ENCODE assay signal across 27 cellular contexts in genomic region chr9:132833451-132834130, GRCh38. TPM values are rescaled to one million over a fixed set of nuclear protein-coding genes. Genes with fewer than 3 reads are reported as not detected.
DNase-seq lines count a peak whose midpoint lies in the region; ATAC-seq and TF ChIP-seq lines count a peak whose summit lies in the region.
"Had no signal": no experiment of that assay in that cellular context is flagged by ENCODE, and none has a peak within 500 bp of the region (broad histone marks: within the 10 kb centered on the region; RNA-seq: fewer than 3 reads in every experiment).

No MANE protein-coding gene starts in this region.

- no peaks in the 10 kb centered on the region for H3K27me3 Mint-ChIP-seq in WTC11 (ENCODE audit: low read depth)
- H3K27me3 Mint-ChIP-seq in effector memory CD8-positive, alpha-beta T cell = peaks cover 20 to 37% of the 10 kb centered on the region in 2 donors

- no peaks in the 10 kb centered on the region for H3F3A ChIP-seq in SK-N-SH (replicated peaks; ENCODE audit: insufficient read depth)

- H3K4me1 Mint-ChIP-seq in WTC11 = no peaks in the 10 kb centered on the region
- peaks cover 0 to 1% of the 10 kb centered on the region in 2 donors for H3K4me1 Mint-ChIP-seq in effector memory CD8-positive, alpha-beta T cell (ENCODE audit: low read depth in 2 of 2)
- H3K4me1 Mint-ChIP-seq: activated B cell treated with CpG ODN at 0.5 μM for 24 hours; stimulated activated naive CD8-positive, alpha-beta T cell treated with anti-CD3 and anti-CD28 coated beads, Interleukin-15, amount 100 ng/mL, for 72 hours had no signal

- peaks cover 4% of the 10 kb centered on the region; the same call in 1 of the 2 replicates for H3K9me3 Mint-ChIP-seq in WTC11
- H3K9me3 Mint-ChIP-seq in effector memory CD8-positive, alpha-beta T cell = no peaks in the 10 kb centered on the region
- H3K9me3 Mint-ChIP-seq: activated B cell treated with CpG ODN at 0.5 μM for 24 hours; activated CD4-positive, alpha-beta memory T cell treated with anti-CD3 and anti-CD28 coated beads for 36 hours; activated naive CD4-positive, alpha-beta T cell treated with anti-CD3 and anti-CD28 coated beads for 36 hours; activated T-helper 1 cell treated with anti-CD3 and anti-CD28 coated beads, Interleukin-12 subunit alpha, Interleukin-12 subunit beta, Interleukin-2, Interleukin-4 antibody, amounts not matched to agents 30 ng/mL and 10 ng/mL and 1 ng/mL, durations not matched to agents 14 hours and 24 hours and 36 hours; CD8-positive, alpha-beta T cell; stimulated activated naive CD8-positive, alpha-beta T cell treated with anti-CD3 and anti-CD28 coated beads, Interleukin-15, amount 100 ng/mL, for 72 hours had no signal

- no peaks in the 10 kb centered on the region for H3K36me3 Mint-ChIP-seq in WTC11
- no peaks in the 10 kb centered on the region for H3K36me3 Mint-ChIP-seq in effector memory CD8-positive, alpha-beta T cell (ENCODE audit: insufficient read depth)
- H3K36me3 Mint-ChIP-seq: activated CD4-positive, alpha-beta memory T cell treated with anti-CD3 and anti-CD28 coated beads for 36 hours; CD8-positive, alpha-beta T cell had no signal

- TF ChIP-seq RAD21 in SK-N-SH (IDR thresholded peaks at IDR 0.05; ENCODE audit: low read length) = no peak

- H3K4me1 ChIP-seq in SK-N-SH (ENCODE audit: control insufficient read depth in 1 of 2, insufficient read depth in 2 of 2, low read depth in 1 of 2, low read length in 1 of 2) (peaks cover 0 to 19% of the 10 kb centered on the region in 2 experiments; a peak in 1 of 4 replicates), testis (no peaks in the 10 kb centered on the region)
- H3K4me1 ChIP-seq: foreskin keratinocyte, psoas muscle had no signal

- H2AFZ ChIP-seq in SK-N-SH (ENCODE audit: low read depth) = no peak overlapping the region

- H3K9me3 ChIP-seq in SK-N-SH (no peaks in the 10 kb centered on the region), testis (no peaks in the 10 kb centered on the region)
- H3K9me3 ChIP-seq: psoas muscle, thyroid gland had no signal

- no peak for TF ChIP-seq POLR2A in testis (IDR thresholded peaks at IDR 0.05)

- ATAC-seq in SK-N-SH treated with all-trans-retinoic acid at 6 μM for 48 hours (no peak; the same call in 2 of the 3 replicates), WTC11 (no peak), HG02981 (IDR thresholded peaks at IDR 0.05; ENCODE audit: unreplicated experiment) (no peak)
- ATAC-seq in effector memory CD8-positive, alpha-beta T cell (replicated peaks) = no peak
- ATAC-seq: CD8-positive, alpha-beta T cell; psoas muscle; stimulated activated naive CD8-positive, alpha-beta T cell treated with anti-CD3 and anti-CD28 coated beads, Interleukin-15, amount 100 ng/mL, for 72 hours had no signal

- H3K27ac ChIP-seq in SK-N-SH (ENCODE audit: low read depth in 2 of 2, low read length in 1 of 2) = peak overlapping the region in 1 of 2 experiments; percentile 72; a peak in 2 of 4 replicates
- no peak overlapping the region for H3K27ac ChIP-seq in testis
- H3K27ac ChIP-seq: foreskin keratinocyte, KMS-11, psoas muscle, thyroid gland had no signal

- H3K36me3 ChIP-seq in SK-N-SH (replicated peaks in 1 of 2; ENCODE audit: control insufficient read depth in 1 of 2, insufficient read depth in 2 of 2, low read length in 1 of 2) (no peaks in the 10 kb centered on the region), testis (ENCODE audit: low read depth, missing control alignments) (no peaks in the 10 kb centered on the region)
- H3K36me3 ChIP-seq: thyroid gland had no signal

- DNase-seq in SK-N-SH = peak; percentile 81
- no peak for DNase-seq in WTC11 (ENCODE audit: low spot score)
- DNase-seq in medulla oblongata (ENCODE audit: extremely low spot score) = peak; percentile 12
- DNase-seq in testis = peak; percentile 28
- DNase-seq in NCI-H510A (lab: John Stamatoyannopoulos, UW) = no peak
- no peak for DNase-seq in effector memory CD8-positive, alpha-beta T cell
- DNase-seq: activated B cell treated with CpG ODN at 0.5 μM for 24 hours; activated CD4-positive, alpha-beta memory T cell treated with anti-CD3 and anti-CD28 coated beads for 36 hours; activated CD8-positive, alpha-beta memory T cell treated with anti-CD3 and anti-CD28 coated beads, Interleukin-2, amount 50 U/mL, for 4 hours; activated naive CD4-positive, alpha-beta T cell treated with anti-CD3 and anti-CD28 coated beads for 36 hours; AML-193; CD8-positive, alpha-beta T cell; DMS153; effector CD8-positive, alpha-beta T cell; mammary epithelial cell; NCI-H510A treated with DMSO at 0.1 percent for 48 hours; nucleus accumbens; psoas muscle; Right ventricle myocardium superior; stimulated activated naive CD8-positive, alpha-beta T cell treated with anti-CD3 and anti-CD28 coated beads, Interleukin-15, amount 100 ng/mL, for 72 hours; T1000; thyroid gland had no signal

- no peak overlapping the region for H3K9ac ChIP-seq in SK-N-SH
- H3K9ac ChIP-seq: KMS-11 had no signal

- H4K20me1 ChIP-seq in SK-N-SH (ENCODE audit: insufficient read depth) = no peaks in the 10 kb centered on the region

- H3K4me2 ChIP-seq in SK-N-SH = no peak overlapping the region
- H3K4me2 ChIP-seq: KMS-11 had no signal

- H3K9me2 ChIP-seq in SK-N-SH = no peaks in the 10 kb centered on the region

- WGBS in SK-N-SH (ENCODE audit: low lambda C conversion rate) = 70% methylated on average over 22 of the region's 24 CpGs
- 56 to 74% methylated on average over 18 to 24 of the region's 24 CpGs for WGBS in testis, 2 donors

- peak in 1 of 2 experiments; percentile 40; a peak in 2 of 4 replicates for TF ChIP-seq EP300 in SK-N-SH (IDR thresholded peaks at IDR 0.05; ENCODE audit: borderline replicate concordance in 1 of 2, low read depth in 1 of 2, low read length in 1 of 2)

- H3K27ac Mint-ChIP-seq in WTC11 = peak overlapping the region; percentile 58; the same call in 1 of the 2 replicates
- H3K27ac Mint-ChIP-seq in effector memory CD8-positive, alpha-beta T cell = no peak overlapping the region
- H3K27ac Mint-ChIP-seq: activated B cell treated with CpG ODN at 0.5 μM for 24 hours; activated CD4-positive, alpha-beta memory T cell treated with anti-CD3 and anti-CD28 coated beads for 36 hours; activated naive CD4-positive, alpha-beta T cell treated with anti-CD3 and anti-CD28 coated beads for 36 hours; activated T-helper 1 cell treated with anti-CD3 and anti-CD28 coated beads, Interleukin-12 subunit alpha, Interleukin-12 subunit beta, Interleukin-2, Interleukin-4 antibody, amounts not matched to agents 30 ng/mL and 10 ng/mL and 1 ng/mL, durations not matched to agents 14 hours and 24 hours and 36 hours; CD8-positive, alpha-beta T cell; stimulated activated naive CD8-positive, alpha-beta T cell treated with anti-CD3 and anti-CD28 coated beads, Interleukin-15, amount 100 ng/mL, for 72 hours had no signal

- intact Hi-C loops in testis (cut with DNase I; ENCODE audit: low total_unique reads) = no loop called here

- H3K4me3 ChIP-seq in SK-N-SH (ENCODE audit: low read depth in 2 of 2, low read length in 1 of 2) (no peak overlapping the region), testis (no peak overlapping the region)
- H3K4me3 ChIP-seq: psoas muscle, thyroid gland had no signal

- no peaks in the 10 kb centered on the region for H3K27me3 ChIP-seq in SK-N-SH (ENCODE audit: insufficient read depth)
- H3K27me3 ChIP-seq in testis = no peaks in the 10 kb centered on the region
- H3K27me3 ChIP-seq: thyroid gland had no signal

- TF ChIP-seq CTCF in SK-N-SH (IDR thresholded peaks at IDR 0.05) = no peak
- TF ChIP-seq CTCF in WTC11 (IDR thresholded peaks at IDR 0.05) = no peak
- TF ChIP-seq CTCF in testis (IDR thresholded peaks at IDR 0.05) = no peak

- no peak overlapping the region for H3K4me3 Mint-ChIP-seq in WTC11
- H3K4me3 Mint-ChIP-seq in effector memory CD8-positive, alpha-beta T cell = no peak overlapping the region
- H3K4me3 Mint-ChIP-seq: activated B cell treated with CpG ODN at 0.5 μM for 24 hours; activated CD4-positive, alpha-beta memory T cell treated with anti-CD3 and anti-CD28 coated beads for 36 hours; activated naive CD4-positive, alpha-beta T cell treated with anti-CD3 and anti-CD28 coated beads for 36 hours; activated T-helper 1 cell treated with anti-CD3 and anti-CD28 coated beads, Interleukin-12 subunit alpha, Interleukin-12 subunit beta, Interleukin-2, Interleukin-4 antibody, amounts not matched to agents 30 ng/mL and 10 ng/mL and 1 ng/mL, durations not matched to agents 14 hours and 24 hours and 36 hours; CD8-positive, alpha-beta T cell; stimulated activated naive CD8-positive, alpha-beta T cell treated with anti-CD3 and anti-CD28 coated beads, Interleukin-15, amount 100 ng/mL, for 72 hours had no signal

- POLR2A ChIA-PET in SK-N-SH (lab: Yijun Ruan, JAX) = no interaction called here
- POLR2A ChIA-PET in WTC11 (lab: Charles Lee) = interaction anchor here (0.5 kb wide), 1 partner anchor 1156 kb away, joined by 3 read pairs; no protein-coding TSS in a partner anchor

- CTCF ChIA-PET in SK-N-SH (lab: Yijun Ruan, JAX) (interaction anchor here (1.5 to 2.5 kb wide), 3 partner anchors 13 to 68 kb away, joined by 4 to 13 read pairs (median 10); no protein-coding TSS in a partner anchor), WTC11 (lab: Charles Lee) (interaction anchor here (2.1 kb wide), 1 partner anchor 15 kb away, joined by 16 read pairs; no protein-coding TSS in a partner anchor)

- no peaks in the 10 kb centered on the region for H3K79me2 ChIP-seq in SK-N-SH (ENCODE audit: insufficient read depth)

TF ChIP-seq in SK-N-SH, 30 proteins besides CTCF, POLR2A, EP300 and RAD21 (continues in another document):
- TF ChIP-seq FOXJ3 (CRISPR knock-in tag; IDR thresholded peaks at IDR 0.05) (peak; percentile 31), GATA2 (CRISPR knock-in tag; IDR thresholded peaks at IDR 0.05) (peak; percentile 70)

TF ChIP-seq in SK-N-SH treated with all-trans-retinoic acid at 6 μM for 48 hours, 23 proteins besides CTCF, POLR2A, EP300 and RAD21 (continues in another document):
- no peak for TF ChIP-seq ESRRG (CRISPR knock-in tag; IDR thresholded peaks at IDR 0.05)
- no peak for TF ChIP-seq RARB (CRISPR knock-in tag; IDR thresholded peaks at IDR 0.05)
- no peak for TF ChIP-seq BACH2 (CRISPR knock-in tag; IDR thresholded peaks at IDR 0.05; ENCODE audit: borderline replicate concordance)

TF ChIP-seq in WTC11, 78 proteins besides CTCF, POLR2A, EP300 and RAD21 (continues in another document):
- TF ChIP-seq TCF7 (CRISPR knock-in tag; IDR thresholded peaks at IDR 0.05; ENCODE audit: low read depth) = no peak

RNA-seq across cellular contexts. Expression of gene AK8, which starts 44.5 kb away (rescaled TPM):
- 0.77 and 0.84 TPM in 2 replicates for polyA plus RNA-seq in SK-N-SH (2012; rRNA removed)
- polyA plus RNA-seq in SK-N-SH (2012; cell fraction: cytosol; rRNA removed) = 0.44 and 0.58 TPM in 2 replicates
- polyA plus RNA-seq in SK-N-SH (2012; cell fraction: nucleus; rRNA removed) = 1.2 and 1.9 TPM in 2 replicates
- 0.27 to 0.50 TPM (median 0.48 TPM) in 3 replicates for total RNA-seq in WTC11 (2021)
- 10 to 100 TPM; 15.0 to 15.1 TPM for total RNA-seq in testis
- polyA plus RNA-seq in testis (ENCODE audit: insufficient read depth, low read depth, low replicate concordance) = 54.8 TPM
- total RNA-seq: activated naive CD4-positive, alpha-beta T cell treated with anti-CD3 and anti-CD28 coated beads for 36 hours; activated T-helper 1 cell treated with anti-CD3 and anti-CD28 coated beads, Interleukin-12 subunit alpha, Interleukin-12 subunit beta, Interleukin-2, Interleukin-4 antibody, amounts not matched to agents 30 ng/mL and 10 ng/mL and 1 ng/mL, durations not matched to agents 14 hours and 24 hours and 36 hours; CD8-positive, alpha-beta T cell; psoas muscle had no signal

RNA-seq across cellular contexts. Expression of gene SPACA9, which starts 45.1 kb away (rescaled TPM):
- polyA plus RNA-seq in SK-N-SH (2012; rRNA removed) (6.7 and 9.8 TPM in 2 replicates), testis (ENCODE audit: insufficient read depth, low read depth, low replicate concordance) (179 TPM)
- polyA plus RNA-seq in SK-N-SH (2012; cell fraction: cytosol; rRNA removed) = 7.1 and 7.8 TPM in 2 replicates
- 11.1 and 12.5 TPM in 2 replicates for polyA plus RNA-seq in SK-N-SH (2012; cell fraction: nucleus; rRNA removed)
- total RNA-seq in WTC11 (2021) (0.48 to 1.8 TPM (median 1.5 TPM) in 3 replicates), testis (100 to 1,000 TPM in 1 of 2 donors, 10 to 100 TPM in 1; 61.2 to 115 TPM)

Comparison
In these comparisons a context has a peak if more than half of its experiments do, and no peak if none do; other contexts are left out.
1. DNase-seq: peak in SK-N-SH (single experiment), medulla oblongata (single experiment) and testis (single experiment); none in WTC11 (single experiment), NCI-H510A (single experiment) and effector memory CD8-positive, alpha-beta T cell (0 of 3).
2. RNA of gene AK8, which starts 44.5 kb away (total RNA-seq): 15.0 to 15.1 TPM in testis; 0.27 to 0.50 TPM in WTC11; every median in the first group is over 10 times any median in the second.
3. RNA of gene SPACA9, which starts 45.1 kb away (total RNA-seq): 61.2 to 115 TPM in testis; 0.48 to 1.8 TPM in WTC11; every median in the first group is over 10 times any median in the second.
4. Of the 6 proteins assayed by ChIP-seq in both WTC11 and SK-N-SH: peak only in WTC11: none; only in SK-N-SH: FOXJ3; in both: none; in neither: 5.